In genomic region chr11:66721939-66722338, GRCh38 we compare ENCODE assay signal across 23 cellular contexts. TPM values are rescaled to one million over a fixed set of nuclear protein-coding genes. Genes with fewer than 3 reads are reported as not detected.
"Had no signal": no experiment of that assay in that cellular context is flagged by ENCODE, and none has a peak within 500 bp of the region (broad histone marks: within the 10 kb centered on the region; RNA-seq: fewer than 3 reads in every experiment).

No MANE protein-coding gene starts in this region.

- H3K27ac ChIP-seq: HL-60 had no signal

- H3K9me3 ChIP-seq: MG63, SK-N-SH had no signal

- H3K4me3 Mint-ChIP-seq: IgD-negative memory B cell, T-cell had no signal

- H3K9ac ChIP-seq: SK-N-SH had no signal

- DNase-seq: KBM-7, MG63, NCI-H1092, NCI-H1105 treated with DMSO at 0.1 percent for 48 hours, NCI-H1417 treated with DMSO at 0.1 percent for 48 hours, NCI-H146, NCI-H1694 treated with DMSO at 0.1 percent for 48 hours, NCI-H1930, NCI-H2081, NCI-H2171, NCI-H226, NCI-H446, NCI-H510A, NCI-H524 treated with DMSO at 0.1 percent for 48 hours, NCI-H69, NCI-H774, SHP77, SK-N-SH, SW 1271, T-cell had no signal

- H3K36me3 ChIP-seq: MG63 had no signal

- FAIRE-seq: HTR-8/SVneo had no signal

- H3K4me3 ChIP-seq: MG63 had no signal

- H3K36me3 Mint-ChIP-seq: T-cell had no signal

- H3K27me3 ChIP-seq: MG63 had no signal

- H3K9me3 Mint-ChIP-seq: IgD-negative memory B cell, T-cell had no signal

- H3K27ac Mint-ChIP-seq: IgD-negative memory B cell, T-cell had no signal

- H3K4me2 ChIP-seq: SK-N-SH had no signal

RNA-seq across cellular contexts. Expression of gene SPTBN2, which starts 7.1 kb away (rescaled TPM):
- polyA plus RNA-seq: IgD-negative memory B cell had no signal
